9 cellular contexts compared by ENCODE assay signal in genomic region chr12:123223241-123223668, GRCh38. TPM values are rescaled to one million over a fixed set of nuclear protein-coding genes. Genes with fewer than 3 reads are reported as not detected.
A peak's percentile ranks its signal among the peaks of the same experiment; 100 is the strongest.
DNase-seq lines count a peak whose midpoint lies in the region; ATAC-seq and TF ChIP-seq lines count a peak whose summit lies in the region.
"Had no signal": no experiment of that assay in that cellular context is flagged by ENCODE, and none has a peak within 500 bp of the region (broad histone marks: within the 10 kb centered on the region; RNA-seq: fewer than 3 reads in every experiment).

No MANE protein-coding gene starts in this region.

- CTCF ChIA-PET in naive thymus-derived CD4-positive, alpha-beta T cell (lab: Charles Lee): interaction anchor here (0.6 to 2.8 kb wide), 10 partner anchors 9 to 254 kb away, joined by 3 to 22 read pairs (median 4); partner anchors contain the start of genes MPHOSPH9 and MTRFR
- CTCF ChIA-PET in WTC11 (lab: Charles Lee): interaction anchor here (0.6 to 2.0 kb wide), 2 partner anchors 15 to 45 kb away, joined by 3 to 9 read pairs; no protein-coding TSS in a partner anchor

- TF ChIP-seq CTCF in WTC11 (IDR thresholded peaks at IDR 0.05) (no peak), vagina (IDR thresholded peaks at IDR 0.05) (no peak)

- H3K9me3 Mint-ChIP-seq in naive thymus-derived CD4-positive, alpha-beta T cell: no peaks in the 10 kb centered on the region
- no peaks in the 10 kb centered on the region for H3K9me3 Mint-ChIP-seq in WTC11
- H3K9me3 Mint-ChIP-seq: dendritic cell treated with granulocyte-macrophage colony-stimulating factor and Interleukin-4, amounts not matched to agents 40 ng/mL and 50 ng/mL, for 4 days had no signal

- H3K36me3 ChIP-seq in naive thymus-derived CD4-positive, alpha-beta T cell (ENCODE audit: control insufficient read depth in 2 of 3, insufficient read depth in 3 of 3, low read length in 3 of 3): peaks cover 0 to 11% (median 9%) of the 10 kb centered on the region in 3 experiments
- H3K36me3 ChIP-seq in vagina: peaks cover 0 to 22% of the 10 kb centered on the region in 2 donors

- H3K4me1 Mint-ChIP-seq in naive thymus-derived CD4-positive, alpha-beta T cell: peaks cover 21 to 46% (median 42%) of the 10 kb centered on the region in 7 donors
- H3K4me1 Mint-ChIP-seq in WTC11: no peaks in the 10 kb centered on the region

- intact Hi-C loops in naive thymus-derived CD4-positive, alpha-beta T cell (cut with micrococcal nuclease): loop anchor here (1.0 to 2.0 kb wide), 4 partner anchors 10 to 142 kb away; partner anchors contain the start of genes MPHOSPH9 (in 2 of the 2), MTRFR (in 2 of the 2) and SBNO1 (in 1 of the 2)
- intact Hi-C loops in vagina (cut with DNase I): no loop called here

- H3K4me1 ChIP-seq in naive thymus-derived CD4-positive, alpha-beta T cell (ENCODE audit: control insufficient read depth in 2 of 2, insufficient read depth in 2 of 2, low read length in 2 of 2): peaks cover 3 to 15% of the 10 kb centered on the region in 2 donors
- no peaks in the 10 kb centered on the region for H3K4me1 ChIP-seq in vagina

- no peak for TF ChIP-seq POLR2A in vagina (IDR thresholded peaks at IDR 0.05)

- POLR2A ChIA-PET in naive thymus-derived CD4-positive, alpha-beta T cell (lab: Charles Lee): interaction anchor here (0.6 to 5.7 kb wide), 15 partner anchors 9 to 709 kb away, joined by 3 to 189 read pairs (median 4); partner anchors contain the start of genes ATP6V0A2, MPHOSPH9, MTRFR and OGFOD2
- POLR2A ChIA-PET in WTC11 (lab: Charles Lee): interaction anchor here (1.0 kb wide), 1 partner anchor 10 kb away, joined by 8 read pairs; the partner anchor contains the start of gene MPHOSPH9

- H3K9me3 ChIP-seq in naive thymus-derived CD4-positive, alpha-beta T cell (ENCODE audit: control insufficient read depth in 2 of 3, low read length in 3 of 3): no peaks in the 10 kb centered on the region
- H3K9me3 ChIP-seq in vagina: no peaks in the 10 kb centered on the region

- peak; percentile 98 for ATAC-seq in naive thymus-derived CD4-positive, alpha-beta T cell
- ATAC-seq in WTC11: no peak

- peak overlapping the region; percentile 87 to 99 (median 95) for H3K27ac Mint-ChIP-seq in naive thymus-derived CD4-positive, alpha-beta T cell
- no peak overlapping the region for H3K27ac Mint-ChIP-seq in WTC11
- H3K27ac Mint-ChIP-seq: dendritic cell treated with granulocyte-macrophage colony-stimulating factor and Interleukin-4, amounts not matched to agents 40 ng/mL and 50 ng/mL, for 4 days had no signal

- H3K27me3 Mint-ChIP-seq in naive thymus-derived CD4-positive, alpha-beta T cell: no peaks in the 10 kb centered on the region
- no peaks in the 10 kb centered on the region for H3K27me3 Mint-ChIP-seq in WTC11 (ENCODE audit: low read depth)
- H3K27me3 Mint-ChIP-seq: dendritic cell treated with granulocyte-macrophage colony-stimulating factor and Interleukin-4, amounts not matched to agents 40 ng/mL and 50 ng/mL, for 4 days had no signal

- H3K27me3 ChIP-seq in naive thymus-derived CD4-positive, alpha-beta T cell (ENCODE audit: control insufficient read depth in 2 of 2, insufficient read depth in 2 of 2, low read length in 2 of 2): no peaks in the 10 kb centered on the region
- no peaks in the 10 kb centered on the region for H3K27me3 ChIP-seq in vagina

- H3K4me3 ChIP-seq in naive thymus-derived CD4-positive, alpha-beta T cell (ENCODE audit: low read length): peak overlapping the region; percentile 49
- no peak overlapping the region for H3K4me3 ChIP-seq in vagina

- H3K4me3 Mint-ChIP-seq in naive thymus-derived CD4-positive, alpha-beta T cell: peak overlapping the region; percentile 68 to 93 (median 78)
- no peak overlapping the region for H3K4me3 Mint-ChIP-seq in WTC11
- H3K4me3 Mint-ChIP-seq: dendritic cell treated with granulocyte-macrophage colony-stimulating factor and Interleukin-4, amounts not matched to agents 40 ng/mL and 50 ng/mL, for 4 days had no signal

- peak; percentile 48 for DNase-seq in activated naive CD4-positive, alpha-beta T cell treated with Interleukin-2 at 50 U/mL for 16 hours
- DNase-seq in activated naive CD4-positive, alpha-beta T cell treated with anti-CD3 and anti-CD28 coated beads, Interleukin-2, amount 50 U/mL, for 16 hours: no peak
- peak; percentile 26 to 27 for DNase-seq in activated CD8-positive, alpha-beta memory T cell treated with anti-CD3 and anti-CD28 coated beads for 1 hour (ENCODE audit: extremely low read depth in 1 of 2, low read depth in 1 of 2)
- peak; percentile 19 to 79 (median 67) for DNase-seq in naive thymus-derived CD4-positive, alpha-beta T cell
- DNase-seq in WTC11 (ENCODE audit: low spot score): no peak
- DNase-seq in middle frontal gyrus (ENCODE audit: extremely low spot score, low spot score): no peak
- no peak for DNase-seq in vagina (ENCODE audit: extremely low spot score in 2 of 2)
- no peak for DNase-seq in iPS-NIHi11 (ENCODE audit: low spot score)

- peaks cover 0 to 28% (median 11%) of the 10 kb centered on the region in 5 donors for H3K36me3 Mint-ChIP-seq in naive thymus-derived CD4-positive, alpha-beta T cell
- peaks cover 33% of the 10 kb centered on the region for H3K36me3 Mint-ChIP-seq in WTC11

- peak overlapping the region; percentile 57 for H3K27ac ChIP-seq in naive thymus-derived CD4-positive, alpha-beta T cell (ENCODE audit: low read depth, low read length)
- no peak overlapping the region for H3K27ac ChIP-seq in vagina

TF ChIP-seq in WTC11, 78 proteins besides CTCF, POLR2A, EP300 and RAD21:
- TF ChIP-seq CREB1 (CRISPR knock-in tag; IDR thresholded peaks at IDR 0.05) (no peak), ESRRA (CRISPR knock-in tag; IDR thresholded peaks at IDR 0.05; ENCODE audit: borderline replicate concordance) (no peak), ZNF317 (CRISPR knock-in tag; IDR thresholded peaks at IDR 0.05; ENCODE audit: borderline replicate concordance, low read depth) (no peak), ZBTB43 (CRISPR knock-in tag; IDR thresholded peaks at IDR 0.05) (no peak), ARID4B (CRISPR knock-in tag; IDR thresholded peaks at IDR 0.05; ENCODE audit: borderline replicate concordance) (no peak)

RNA-seq across cellular contexts. Expression of gene MPHOSPH9, which starts 9.7 kb away (rescaled TPM):
- total RNA-seq in naive thymus-derived CD4-positive, alpha-beta T cell: 100 to 1,000 TPM in 1 of 5 experiments, 10 to 100 TPM in 4; 71.0 to 102 (median 82.4) TPM
- 10 to 100 TPM; 34.0 to 59.8 TPM for polyA plus RNA-seq in naive thymus-derived CD4-positive, alpha-beta T cell
- total RNA-seq in WTC11 (2021) (47.5 to 59.0 TPM (median 52.8 TPM) in 3 replicates), vagina (17.9 TPM)

RNA-seq across cellular contexts. Expression of gene MTRFR, which starts 10.0 kb away (rescaled TPM):
- total RNA-seq in naive thymus-derived CD4-positive, alpha-beta T cell: 10 to 100 TPM; 26.8 to 56.9 (median 39.5) TPM
- polyA plus RNA-seq in naive thymus-derived CD4-positive, alpha-beta T cell: 10 to 100 TPM; 42.6 to 60.3 TPM
- 14.0 to 15.7 TPM (median 14.7 TPM) in 3 replicates for total RNA-seq in WTC11 (2021)
- 12.8 TPM for total RNA-seq in vagina

RNA-seq across cellular contexts. Expression of gene CDK2AP1, which starts 48.4 kb away (rescaled TPM):
- total RNA-seq in naive thymus-derived CD4-positive, alpha-beta T cell: 10 to 100 TPM in 2 of 5 experiments, 1 to 10 TPM in 3; 3.6 to 45.1 (median 5.0) TPM
- polyA plus RNA-seq in naive thymus-derived CD4-positive, alpha-beta T cell: 1 to 10 TPM; 1.3 to 3.2 TPM
- total RNA-seq in WTC11 (2021) (138 to 151 TPM (median 142 TPM) in 3 replicates), vagina (80.3 TPM)

Comparison
In these comparisons a context has a peak if more than half of its experiments do, and no peak if none do; other contexts are left out.
1. DNase-seq: peak in activated naive CD4-positive, alpha-beta T cell treated with Interleukin-2 at 50 U/mL for 16 hours (single experiment), activated CD8-positive, alpha-beta memory T cell treated with anti-CD3 and anti-CD28 coated beads for 1 hour (2 of 2) and naive thymus-derived CD4-positive, alpha-beta T cell (9 of 9); none in activated naive CD4-positive, alpha-beta T cell treated with anti-CD3 and anti-CD28 coated beads, Interleukin-2, amount 50 U/mL, for 16 hours (single experiment), WTC11 (single experiment), middle frontal gyrus (single experiment), vagina (0 of 2) and iPS-NIHi11 (single experiment).